8 cellular contexts compared by ENCODE assay signal in the genomic region with DNA sequence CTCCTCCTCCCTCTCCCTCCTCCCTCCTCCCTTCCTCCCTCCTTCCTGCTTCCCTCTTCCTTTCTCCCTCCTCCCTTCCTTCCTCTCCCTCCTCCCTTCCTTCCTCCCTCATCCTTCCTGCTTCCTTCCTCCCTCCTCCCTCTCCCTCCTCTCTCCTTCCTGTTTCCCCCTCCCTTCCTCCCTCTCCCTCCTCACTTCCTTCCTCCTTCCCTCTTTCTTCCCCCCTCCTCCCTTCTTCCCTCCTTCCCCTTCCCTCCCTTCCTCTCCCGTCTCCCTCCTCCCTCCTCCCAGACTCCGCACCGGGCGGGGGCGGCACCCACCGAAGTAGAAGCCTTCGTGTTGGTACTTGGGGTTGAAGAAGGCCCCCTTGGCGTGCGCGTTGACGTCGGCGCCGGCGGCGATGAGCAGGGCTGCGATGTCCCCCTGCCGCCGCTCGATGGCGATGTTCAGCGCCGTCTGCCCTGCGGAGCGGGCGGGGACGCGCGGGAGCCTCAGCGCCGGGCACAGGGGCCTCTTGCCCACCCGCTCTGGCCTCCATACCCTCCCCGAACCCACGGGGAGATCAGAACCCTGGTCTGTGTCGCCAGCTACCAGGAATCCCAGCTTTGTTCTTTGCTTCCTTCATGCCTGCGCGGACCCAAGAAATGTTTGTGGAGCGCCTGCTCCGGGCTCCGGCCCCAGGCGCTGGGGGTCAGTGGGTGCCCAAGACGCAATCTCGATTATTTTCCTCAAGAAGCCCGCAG. TPM values are rescaled to one million over a fixed set of nuclear protein-coding genes. Genes with fewer than 3 reads are reported as not detected.
DNase-seq lines count a peak whose midpoint lies in the region; ATAC-seq and TF ChIP-seq lines count a peak whose summit lies in the region.

No MANE protein-coding gene starts in this region.

- intact Hi-C loops in left colon (cut with DNase I, micrococcal nuclease): no loop called here

- ATAC-seq in left colon (peak; percentile 89), HG02610 (IDR thresholded peaks at IDR 0.05; ENCODE audit: unreplicated experiment) (no peak)

- POLR2A ChIA-PET in CD8-positive, alpha-beta memory T cell (lab: Charles Lee): no interaction called here

- peak; percentile 62 for TF ChIP-seq CTCF in choroid plexus epithelial cell (conservative IDR thresholded peaks at IDR 0.05; ENCODE audit: low read depth, low read length)

- no peaks in the 10 kb centered on the region for H3K36me3 Mint-ChIP-seq in CD8-positive, alpha-beta memory T cell

- peak overlapping the region in 5 of 7 donors; percentile 41 to 70 (median 61) for H3K4me3 Mint-ChIP-seq in CD8-positive, alpha-beta memory T cell

- peaks cover 2 to 14% (median 4%) of the 10 kb centered on the region in 3 donors for H3K4me1 Mint-ChIP-seq in CD8-positive, alpha-beta memory T cell

- no peaks in the 10 kb centered on the region for H3K9me3 ChIP-seq in CD8-positive, alpha-beta memory T cell (ENCODE audit: low read length)

- no peak overlapping the region for H3K27ac ChIP-seq in CD8-positive, alpha-beta memory T cell (ENCODE audit: low read depth, low read length)

- H3K9me3 Mint-ChIP-seq in CD8-positive, alpha-beta memory T cell: no peaks in the 10 kb centered on the region

- peaks cover 5% of the 10 kb centered on the region for H3K4me1 ChIP-seq in CD8-positive, alpha-beta memory T cell (ENCODE audit: insufficient read depth, low read length)

- no peak overlapping the region for H3K4me3 ChIP-seq in CD8-positive, alpha-beta memory T cell (ENCODE audit: low read length)
- H3K4me3 ChIP-seq in choroid plexus epithelial cell (ENCODE audit: low read depth, low read length): peak overlapping the region; percentile 61

- no peaks in the 10 kb centered on the region for H3K36me3 ChIP-seq in CD8-positive, alpha-beta memory T cell (ENCODE audit: insufficient read depth, low read length)

- CTCF ChIA-PET in CD8-positive, alpha-beta memory T cell (lab: Charles Lee): interaction anchor here (0.8 kb wide), 1 partner anchor 13 kb away, joined by 3 read pairs; no protein-coding TSS in a partner anchor

- peak overlapping the region in 2 of 8 donors; percentile 63 to 84 for H3K27ac Mint-ChIP-seq in CD8-positive, alpha-beta memory T cell

- peaks cover 4 to 18% of the 10 kb centered on the region in 2 donors for H3K27me3 Mint-ChIP-seq in CD8-positive, alpha-beta memory T cell

- no peaks in the 10 kb centered on the region for H3K27me3 ChIP-seq in CD8-positive, alpha-beta memory T cell (ENCODE audit: insufficient read depth, low read length, poor library complexity, severe bottlenecking)

- DNase-seq in CD8-positive, alpha-beta memory T cell: peak; percentile 16 to 65 (median 51)
- DNase-seq in HUDEP-2 (lab: John Stamatoyannopoulos, UW; ENCODE audit: unreplicated experiment in 76 of 76): peak in 58 of 76 experiments; percentile 3 to 72 (median 40)
- peak; percentile 11 to 47 for DNase-seq in activated CD4-positive, alpha-beta T cell treated with anti-CD3 and anti-CD28 coated beads for 24 hours (ENCODE audit: low read depth in 2 of 2)
- peak; percentile 85 for DNase-seq in choroid plexus epithelial cell (ENCODE audit: low read depth)
- DNase-seq in left colon: peak; percentile 43 to 59
- DNase-seq in stimulated activated CD4-positive, alpha-beta T cell treated with anti-CD3 and anti-CD28 coated beads, Interleukin-15, amount 100 ng/mL, for 48 hours (ENCODE audit: low read depth in 2 of 2): peak; percentile 41 to 44
- no peak for DNase-seq in LoVo (ENCODE audit: low spot score)

RNA-seq across cellular contexts. Expression of gene TRPV3, which starts 22.2 kb away (rescaled TPM):
- under 1 TPM; 0.49 to 0.79 TPM for total RNA-seq in CD8-positive, alpha-beta memory T cell
- 0.21 TPM for polyA plus RNA-seq in CD8-positive, alpha-beta memory T cell
- 1 to 10 TPM in 1 of 2 donors, under 1 TPM in 1; 0.43 to 1.5 TPM for total RNA-seq in left colon

RNA-seq across cellular contexts. Expression of gene ASPA, which starts 59.6 kb away (rescaled TPM):
- total RNA-seq in CD8-positive, alpha-beta memory T cell: not detected
- not detected for polyA plus RNA-seq in CD8-positive, alpha-beta memory T cell
- total RNA-seq in left colon: 1 to 10 TPM; 1.0 to 3.1 TPM
